In the genomic region with DNA sequence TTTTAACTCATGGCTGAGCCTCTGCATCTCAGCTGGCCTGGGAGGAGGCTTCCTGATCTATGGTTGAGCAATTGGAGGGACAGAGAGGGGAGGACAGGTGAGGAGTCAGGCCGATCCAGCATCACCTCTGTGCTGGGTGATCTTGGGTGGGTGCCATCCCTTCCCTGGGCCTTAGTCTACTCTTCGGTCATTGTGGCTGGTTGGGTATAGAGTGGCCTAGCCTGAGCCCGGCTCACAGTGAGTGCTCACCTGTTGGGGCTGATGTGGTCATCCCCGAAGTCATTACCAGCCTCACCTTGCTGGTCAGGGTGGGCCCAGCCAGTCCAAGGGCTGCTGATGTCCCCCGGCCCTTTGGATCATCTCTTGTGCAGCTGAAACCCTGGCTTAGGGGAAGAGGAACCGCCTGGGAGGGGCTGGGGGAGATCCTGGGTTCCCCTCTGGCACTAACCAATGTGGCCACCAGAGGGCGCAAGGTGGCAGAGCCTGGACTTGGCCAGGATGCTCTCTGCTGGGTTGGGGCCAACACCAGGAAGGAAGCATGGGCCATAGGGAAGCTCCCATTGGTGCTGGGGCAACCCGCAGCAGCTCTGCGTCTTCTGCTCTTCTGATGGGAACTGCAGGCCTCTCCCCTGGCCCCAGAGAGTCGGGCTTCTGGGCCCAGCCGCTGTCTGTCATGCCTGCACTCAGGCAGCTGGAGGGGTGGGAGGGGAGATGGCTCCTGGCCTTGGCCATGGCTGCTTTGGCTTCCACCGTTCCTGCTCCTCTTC, we compare ENCODE assay signal across 1 cellular context.
A peak's percentile ranks its signal among the peaks of the same experiment; 100 is the strongest.
TF ChIP-seq lines count a peak whose summit lies in the region.

No MANE protein-coding gene starts in this region.

TF ChIP-seq in HepG2, 621 proteins besides CTCF, POLR2A, EP300 and RAD21 (continued from another document and continues in another):
- TF ChIP-seq, protein P1, sequence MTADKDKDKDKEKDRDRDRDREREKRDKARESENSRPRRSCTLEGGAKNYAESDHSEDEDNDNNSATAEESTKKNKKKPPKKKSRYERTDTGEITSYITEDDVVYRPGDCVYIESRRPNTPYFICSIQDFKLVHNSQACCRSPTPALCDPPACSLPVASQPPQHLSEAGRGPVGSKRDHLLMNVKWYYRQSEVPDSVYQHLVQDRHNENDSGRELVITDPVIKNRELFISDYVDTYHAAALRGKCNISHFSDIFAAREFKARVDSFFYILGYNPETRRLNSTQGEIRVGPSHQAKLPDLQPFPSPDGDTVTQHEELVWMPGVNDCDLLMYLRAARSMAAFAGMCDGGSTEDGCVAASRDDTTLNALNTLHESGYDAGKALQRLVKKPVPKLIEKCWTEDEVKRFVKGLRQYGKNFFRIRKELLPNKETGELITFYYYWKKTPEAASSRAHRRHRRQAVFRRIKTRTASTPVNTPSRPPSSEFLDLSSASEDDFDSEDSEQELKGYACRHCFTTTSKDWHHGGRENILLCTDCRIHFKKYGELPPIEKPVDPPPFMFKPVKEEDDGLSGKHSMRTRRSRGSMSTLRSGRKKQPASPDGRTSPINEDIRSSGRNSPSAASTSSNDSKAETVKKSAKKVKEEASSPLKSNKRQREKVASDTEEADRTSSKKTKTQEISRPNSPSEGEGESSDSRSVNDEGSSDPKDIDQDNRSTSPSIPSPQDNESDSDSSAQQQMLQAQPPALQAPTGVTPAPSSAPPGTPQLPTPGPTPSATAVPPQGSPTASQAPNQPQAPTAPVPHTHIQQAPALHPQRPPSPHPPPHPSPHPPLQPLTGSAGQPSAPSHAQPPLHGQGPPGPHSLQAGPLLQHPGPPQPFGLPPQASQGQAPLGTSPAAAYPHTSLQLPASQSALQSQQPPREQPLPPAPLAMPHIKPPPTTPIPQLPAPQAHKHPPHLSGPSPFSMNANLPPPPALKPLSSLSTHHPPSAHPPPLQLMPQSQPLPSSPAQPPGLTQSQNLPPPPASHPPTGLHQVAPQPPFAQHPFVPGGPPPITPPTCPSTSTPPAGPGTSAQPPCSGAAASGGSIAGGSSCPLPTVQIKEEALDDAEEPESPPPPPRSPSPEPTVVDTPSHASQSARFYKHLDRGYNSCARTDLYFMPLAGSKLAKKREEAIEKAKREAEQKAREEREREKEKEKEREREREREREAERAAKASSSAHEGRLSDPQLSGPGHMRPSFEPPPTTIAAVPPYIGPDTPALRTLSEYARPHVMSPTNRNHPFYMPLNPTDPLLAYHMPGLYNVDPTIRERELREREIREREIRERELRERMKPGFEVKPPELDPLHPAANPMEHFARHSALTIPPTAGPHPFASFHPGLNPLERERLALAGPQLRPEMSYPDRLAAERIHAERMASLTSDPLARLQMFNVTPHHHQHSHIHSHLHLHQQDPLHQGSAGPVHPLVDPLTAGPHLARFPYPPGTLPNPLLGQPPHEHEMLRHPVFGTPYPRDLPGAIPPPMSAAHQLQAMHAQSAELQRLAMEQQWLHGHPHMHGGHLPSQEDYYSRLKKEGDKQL (CRISPR knock-in tag; IDR thresholded peaks at IDR 0.05; ENCODE audit: low read depth) = no peak
- TF ChIP-seq, protein P2, sequence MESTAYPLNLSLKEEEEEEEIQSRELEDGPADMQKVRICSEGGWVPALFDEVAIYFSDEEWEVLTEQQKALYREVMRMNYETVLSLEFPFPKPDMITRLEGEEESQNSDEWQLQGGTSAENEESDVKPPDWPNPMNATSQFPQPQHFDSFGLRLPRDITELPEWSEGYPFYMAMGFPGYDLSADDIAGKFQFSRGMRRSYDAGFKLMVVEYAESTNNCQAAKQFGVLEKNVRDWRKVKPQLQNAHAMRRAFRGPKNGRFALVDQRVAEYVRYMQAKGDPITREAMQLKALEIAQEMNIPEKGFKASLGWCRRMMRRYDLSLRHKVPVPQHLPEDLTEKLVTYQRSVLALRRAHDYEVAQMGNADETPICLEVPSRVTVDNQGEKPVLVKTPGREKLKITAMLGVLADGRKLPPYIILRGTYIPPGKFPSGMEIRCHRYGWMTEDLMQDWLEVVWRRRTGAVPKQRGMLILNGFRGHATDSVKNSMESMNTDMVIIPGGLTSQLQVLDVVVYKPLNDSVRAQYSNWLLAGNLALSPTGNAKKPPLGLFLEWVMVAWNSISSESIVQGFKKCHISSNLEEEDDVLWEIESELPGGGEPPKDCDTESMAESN (CRISPR knock-in tag; conservative IDR thresholded peaks at IDR 0.05) = no peak
- TF ChIP-seq GFI1 (CRISPR knock-in tag; IDR thresholded peaks at IDR 0.05; ENCODE audit: borderline replicate concordance) (no peak), ZNF773 (CRISPR knock-in tag; IDR thresholded peaks at IDR 0.05; ENCODE audit: borderline replicate concordance) (no peak), ZNF484 (CRISPR knock-in tag; IDR thresholded peaks at IDR 0.05; ENCODE audit: borderline replicate concordance, low read depth) (no peak), ZNF670 (CRISPR knock-in tag; IDR thresholded peaks at IDR 0.05; ENCODE audit: borderline replicate concordance) (no peak), HOXA3 (CRISPR knock-in tag; IDR thresholded peaks at IDR 0.05) (peak; percentile 30; the same call in 1 of the 2 replicates), STAG1 (CRISPR knock-in tag; IDR thresholded peaks at IDR 0.05) (peak; percentile 78), ZNF468 (CRISPR knock-in tag; IDR thresholded peaks at IDR 0.05) (no peak), TSC22D2 (CRISPR knock-in tag; IDR thresholded peaks at IDR 0.05; ENCODE audit: borderline replicate concordance) (no peak), ZNF879 (CRISPR knock-in tag; IDR thresholded peaks at IDR 0.05) (no peak), NR1H2 (CRISPR knock-in tag; IDR thresholded peaks at IDR 0.05; ENCODE audit: borderline replicate concordance, low read depth) (no peak), ZFY (CRISPR knock-in tag; IDR thresholded peaks at IDR 0.05) (peak; percentile 25; the same call in 1 of the 2 replicates), KDM4B (CRISPR knock-in tag; IDR thresholded peaks at IDR 0.05) (no peak), NFIB (CRISPR knock-in tag; IDR thresholded peaks at IDR 0.05; ENCODE audit: borderline replicate concordance) (no peak), TEAD2 (CRISPR knock-in tag; IDR thresholded peaks at IDR 0.05) (no peak), GATA4 (IDR thresholded peaks at IDR 0.05; ENCODE audit: borderline replicate concordance, low read depth) (no peak), ETV5 (CRISPR knock-in tag; IDR thresholded peaks at IDR 0.05; ENCODE audit: borderline replicate concordance) (peak; percentile 23; the same call in 1 of the 2 replicates), ZNF253 (CRISPR knock-in tag; IDR thresholded peaks at IDR 0.05; ENCODE audit: borderline replicate concordance) (0 out of 2 replicates have a peak, but pooled peaks have one; percentile 43), ZNF160 (CRISPR knock-in tag; IDR thresholded peaks at IDR 0.05) (no peak), CEBPB (IDR thresholded peaks at IDR 0.05; ENCODE audit: borderline replicate concordance, low read depth, low read length) (no peak), PHF21A (CRISPR knock-in tag; IDR thresholded peaks at IDR 0.05) (0 out of 2 replicates have a peak, but pooled peaks have one; percentile 10), ZNF713 (CRISPR knock-in tag; IDR thresholded peaks at IDR 0.05) (no peak), ZNF703 (CRISPR knock-in tag; IDR thresholded peaks at IDR 0.05; ENCODE audit: borderline replicate concordance) (no peak), MAFF (IDR thresholded peaks at IDR 0.05; ENCODE audit: low read depth, low read length) (no peak)
- TF ChIP-seq, protein P3, sequence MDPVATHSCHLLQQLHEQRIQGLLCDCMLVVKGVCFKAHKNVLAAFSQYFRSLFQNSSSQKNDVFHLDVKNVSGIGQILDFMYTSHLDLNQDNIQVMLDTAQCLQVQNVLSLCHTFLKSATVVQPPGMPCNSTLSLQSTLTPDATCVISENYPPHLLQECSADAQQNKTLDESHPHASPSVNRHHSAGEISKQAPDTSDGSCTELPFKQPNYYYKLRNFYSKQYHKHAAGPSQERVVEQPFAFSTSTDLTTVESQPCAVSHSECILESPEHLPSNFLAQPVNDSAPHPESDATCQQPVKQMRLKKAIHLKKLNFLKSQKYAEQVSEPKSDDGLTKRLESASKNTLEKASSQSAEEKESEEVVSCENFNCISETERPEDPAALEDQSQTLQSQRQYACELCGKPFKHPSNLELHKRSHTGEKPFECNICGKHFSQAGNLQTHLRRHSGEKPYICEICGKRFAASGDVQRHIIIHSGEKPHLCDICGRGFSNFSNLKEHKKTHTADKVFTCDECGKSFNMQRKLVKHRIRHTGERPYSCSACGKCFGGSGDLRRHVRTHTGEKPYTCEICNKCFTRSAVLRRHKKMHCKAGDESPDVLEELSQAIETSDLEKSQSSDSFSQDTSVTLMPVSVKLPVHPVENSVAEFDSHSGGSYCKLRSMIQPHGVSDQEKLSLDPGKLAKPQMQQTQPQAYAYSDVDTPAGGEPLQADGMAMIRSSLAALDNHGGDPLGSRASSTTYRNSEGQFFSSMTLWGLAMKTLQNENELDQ (CRISPR knock-in tag; IDR thresholded peaks at IDR 0.05; ENCODE audit: borderline replicate concordance) = no peak
- TF ChIP-seq, protein P4, sequence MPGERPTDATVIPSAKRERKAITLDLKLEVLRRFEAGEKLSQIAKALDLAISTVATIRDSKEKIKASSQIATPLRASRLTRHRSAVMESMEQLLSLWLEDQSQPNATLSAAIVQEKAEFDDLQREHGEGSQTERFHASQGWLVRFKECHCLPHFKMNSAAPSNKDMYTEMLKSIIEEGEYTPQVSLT (CRISPR knock-in tag; IDR thresholded peaks at IDR 0.05; ENCODE audit: borderline replicate concordance, low read depth) = no peak
- TF ChIP-seq, protein P5, sequence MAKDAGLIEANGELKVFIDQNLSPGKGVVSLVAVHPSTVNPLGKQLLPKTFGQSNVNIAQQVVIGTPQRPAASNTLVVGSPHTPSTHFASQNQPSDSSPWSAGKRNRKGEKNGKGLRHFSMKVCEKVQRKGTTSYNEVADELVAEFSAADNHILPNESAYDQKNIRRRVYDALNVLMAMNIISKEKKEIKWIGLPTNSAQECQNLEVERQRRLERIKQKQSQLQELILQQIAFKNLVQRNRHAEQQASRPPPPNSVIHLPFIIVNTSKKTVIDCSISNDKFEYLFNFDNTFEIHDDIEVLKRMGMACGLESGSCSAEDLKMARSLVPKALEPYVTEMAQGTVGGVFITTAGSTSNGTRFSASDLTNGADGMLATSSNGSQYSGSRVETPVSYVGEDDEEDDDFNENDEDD (CRISPR knock-in tag; IDR thresholded peaks at IDR 0.05; ENCODE audit: borderline replicate concordance) = no peak
- TF ChIP-seq, protein P6, sequence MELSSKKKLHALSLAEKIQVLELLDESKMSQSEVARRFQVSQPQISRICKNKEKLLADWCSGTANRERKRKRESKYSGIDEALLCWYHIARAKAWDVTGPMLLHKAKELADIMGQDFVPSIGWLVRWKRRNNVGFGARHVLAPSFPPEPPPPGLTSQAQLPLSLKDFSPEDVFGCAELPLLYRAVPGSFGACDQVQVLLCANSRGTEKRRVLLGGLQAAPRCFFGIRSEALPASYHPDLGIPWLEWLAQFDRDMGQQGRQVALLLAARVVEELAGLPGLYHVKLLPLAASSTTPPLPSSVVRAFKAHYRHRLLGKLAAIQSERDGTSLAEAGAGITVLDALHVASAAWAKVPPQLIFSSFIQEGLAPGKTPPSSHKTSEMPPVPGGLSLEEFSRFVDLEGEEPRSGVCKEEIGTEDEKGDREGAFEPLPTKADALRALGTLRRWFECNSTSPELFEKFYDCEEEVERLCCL (CRISPR knock-in tag; IDR thresholded peaks at IDR 0.05; ENCODE audit: borderline replicate concordance) = no peak
- TF ChIP-seq, protein P7, sequence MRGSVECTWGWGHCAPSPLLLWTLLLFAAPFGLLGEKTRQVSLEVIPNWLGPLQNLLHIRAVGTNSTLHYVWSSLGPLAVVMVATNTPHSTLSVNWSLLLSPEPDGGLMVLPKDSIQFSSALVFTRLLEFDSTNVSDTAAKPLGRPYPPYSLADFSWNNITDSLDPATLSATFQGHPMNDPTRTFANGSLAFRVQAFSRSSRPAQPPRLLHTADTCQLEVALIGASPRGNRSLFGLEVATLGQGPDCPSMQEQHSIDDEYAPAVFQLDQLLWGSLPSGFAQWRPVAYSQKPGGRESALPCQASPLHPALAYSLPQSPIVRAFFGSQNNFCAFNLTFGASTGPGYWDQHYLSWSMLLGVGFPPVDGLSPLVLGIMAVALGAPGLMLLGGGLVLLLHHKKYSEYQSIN (CRISPR knock-in tag; IDR thresholded peaks at IDR 0.05; ENCODE audit: borderline replicate concordance) = no peak
- TF ChIP-seq, protein P8, sequence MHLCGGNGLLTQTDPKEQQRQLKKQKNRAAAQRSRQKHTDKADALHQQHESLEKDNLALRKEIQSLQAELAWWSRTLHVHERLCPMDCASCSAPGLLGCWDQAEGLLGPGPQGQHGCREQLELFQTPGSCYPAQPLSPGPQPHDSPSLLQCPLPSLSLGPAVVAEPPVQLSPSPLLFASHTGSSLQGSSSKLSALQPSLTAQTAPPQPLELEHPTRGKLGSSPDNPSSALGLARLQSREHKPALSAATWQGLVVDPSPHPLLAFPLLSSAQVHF (CRISPR knock-in tag; IDR thresholded peaks at IDR 0.05) = no peak
- TF ChIP-seq, protein P9, sequence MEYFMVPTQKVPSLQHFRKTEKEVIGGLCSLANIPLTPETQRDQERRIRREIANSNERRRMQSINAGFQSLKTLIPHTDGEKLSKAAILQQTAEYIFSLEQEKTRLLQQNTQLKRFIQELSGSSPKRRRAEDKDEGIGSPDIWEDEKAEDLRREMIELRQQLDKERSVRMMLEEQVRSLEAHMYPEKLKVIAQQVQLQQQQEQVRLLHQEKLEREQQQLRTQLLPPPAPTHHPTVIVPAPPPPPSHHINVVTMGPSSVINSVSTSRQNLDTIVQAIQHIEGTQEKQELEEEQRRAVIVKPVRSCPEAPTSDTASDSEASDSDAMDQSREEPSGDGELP (IDR thresholded peaks at IDR 0.05; ENCODE audit: borderline replicate concordance, low read depth) = peak; percentile 42; the same call in 1 of the 2 replicates
- TF ChIP-seq, protein P10, sequence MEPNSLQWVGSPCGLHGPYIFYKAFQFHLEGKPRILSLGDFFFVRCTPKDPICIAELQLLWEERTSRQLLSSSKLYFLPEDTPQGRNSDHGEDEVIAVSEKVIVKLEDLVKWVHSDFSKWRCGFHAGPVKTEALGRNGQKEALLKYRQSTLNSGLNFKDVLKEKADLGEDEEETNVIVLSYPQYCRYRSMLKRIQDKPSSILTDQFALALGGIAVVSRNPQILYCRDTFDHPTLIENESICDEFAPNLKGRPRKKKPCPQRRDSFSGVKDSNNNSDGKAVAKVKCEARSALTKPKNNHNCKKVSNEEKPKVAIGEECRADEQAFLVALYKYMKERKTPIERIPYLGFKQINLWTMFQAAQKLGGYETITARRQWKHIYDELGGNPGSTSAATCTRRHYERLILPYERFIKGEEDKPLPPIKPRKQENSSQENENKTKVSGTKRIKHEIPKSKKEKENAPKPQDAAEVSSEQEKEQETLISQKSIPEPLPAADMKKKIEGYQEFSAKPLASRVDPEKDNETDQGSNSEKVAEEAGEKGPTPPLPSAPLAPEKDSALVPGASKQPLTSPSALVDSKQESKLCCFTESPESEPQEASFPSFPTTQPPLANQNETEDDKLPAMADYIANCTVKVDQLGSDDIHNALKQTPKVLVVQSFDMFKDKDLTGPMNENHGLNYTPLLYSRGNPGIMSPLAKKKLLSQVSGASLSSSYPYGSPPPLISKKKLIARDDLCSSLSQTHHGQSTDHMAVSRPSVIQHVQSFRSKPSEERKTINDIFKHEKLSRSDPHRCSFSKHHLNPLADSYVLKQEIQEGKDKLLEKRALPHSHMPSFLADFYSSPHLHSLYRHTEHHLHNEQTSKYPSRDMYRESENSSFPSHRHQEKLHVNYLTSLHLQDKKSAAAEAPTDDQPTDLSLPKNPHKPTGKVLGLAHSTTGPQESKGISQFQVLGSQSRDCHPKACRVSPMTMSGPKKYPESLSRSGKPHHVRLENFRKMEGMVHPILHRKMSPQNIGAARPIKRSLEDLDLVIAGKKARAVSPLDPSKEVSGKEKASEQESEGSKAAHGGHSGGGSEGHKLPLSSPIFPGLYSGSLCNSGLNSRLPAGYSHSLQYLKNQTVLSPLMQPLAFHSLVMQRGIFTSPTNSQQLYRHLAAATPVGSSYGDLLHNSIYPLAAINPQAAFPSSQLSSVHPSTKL (CRISPR knock-in tag; IDR thresholded peaks at IDR 0.05) = 0 out of 2 replicates have a peak, but pooled peaks have one; percentile 26
